ENCODE assay signal across 8 cellular contexts in genomic region chr13:76473552-76474134, GRCh38.
DNase-seq lines count a peak whose midpoint lies in the region; ATAC-seq and TF ChIP-seq lines count a peak whose summit lies in the region.

No MANE protein-coding gene starts in this region.

- peak; percentile 97 for ATAC-seq in GM19025 (IDR thresholded peaks at IDR 0.05; ENCODE audit: low read depth, unreplicated experiment)
- peak; percentile 100 for ATAC-seq in HG03139 (IDR thresholded peaks at IDR 0.05; ENCODE audit: unreplicated experiment)
- peak; percentile 100 for ATAC-seq in left lobe of liver

- no peak overlapping the region for H3K4me3 ChIP-seq in BJ (ENCODE audit: low read depth, low read length)

- DNase-seq in BJ (ENCODE audit: low read depth) (peak; percentile 4), NCI-H345 (lab: John Stamatoyannopoulos, UW) (peak; percentile 77), chondrocyte (ENCODE audit: low spot score) (no peak), left lobe of liver (ENCODE audit: low spot score) (peak; percentile 72)
- DNase-seq in activated CD4-positive, alpha-beta T cell treated with anti-CD3 and anti-CD28 coated beads for 1 hour: peak; percentile 43
- peak; percentile 55 to 63 for DNase-seq in stimulated activated CD4-positive, alpha-beta T cell treated with anti-CD3 and anti-CD28 coated beads, Interleukin-4, amount 100 ng/mL, for 48 hours (ENCODE audit: low read depth in 2 of 2)

- H3K27me3 ChIP-seq in BJ (ENCODE audit: control insufficient read depth, insufficient read depth, low read length): peaks cover 6% of the 10 kb centered on the region; the same call in 1 of the 2 replicates

- H3K27me3 Mint-ChIP-seq in chondrocyte (ENCODE audit: low read depth): peaks cover 4% of the 10 kb centered on the region

- no peak overlapping the region for H3K27ac Mint-ChIP-seq in chondrocyte (ENCODE audit: unreplicated experiment)

- peaks cover 2% of the 10 kb centered on the region for H3K36me3 Mint-ChIP-seq in chondrocyte (ENCODE audit: low read depth)

- CTCF ChIA-PET in BJ (lab: Yijun Ruan, JAX): interaction anchor here (0.6 to 9.1 kb wide), 16 partner anchors 12 to 991 kb away, joined by 3 to 129 read pairs (median 3); partner anchors contain the start of gene TBC1D4

- POLR2A ChIA-PET in BJ (lab: Charles Lee): no interaction called here

- no peak overlapping the region for H3K4me3 Mint-ChIP-seq in chondrocyte (ENCODE audit: unreplicated experiment)

- peaks cover 5% of the 10 kb centered on the region for H3K4me1 Mint-ChIP-seq in chondrocyte (ENCODE audit: low read depth)

- TF ChIP-seq CTCF in BJ (IDR thresholded peaks at IDR 0.05; ENCODE audit: insufficient read depth, low read depth, low read length) (peak; percentile 77), chondrocyte (IDR thresholded peaks at IDR 0.05) (peak; percentile 99)

- no peaks in the 10 kb centered on the region for H3K36me3 ChIP-seq in BJ (ENCODE audit: control insufficient read depth, insufficient read depth, low read length)

- H3K9me3 Mint-ChIP-seq in chondrocyte (ENCODE audit: low read depth): no peaks in the 10 kb centered on the region
